ENCODE assay signal across 1 cellular context in the genomic region with DNA sequence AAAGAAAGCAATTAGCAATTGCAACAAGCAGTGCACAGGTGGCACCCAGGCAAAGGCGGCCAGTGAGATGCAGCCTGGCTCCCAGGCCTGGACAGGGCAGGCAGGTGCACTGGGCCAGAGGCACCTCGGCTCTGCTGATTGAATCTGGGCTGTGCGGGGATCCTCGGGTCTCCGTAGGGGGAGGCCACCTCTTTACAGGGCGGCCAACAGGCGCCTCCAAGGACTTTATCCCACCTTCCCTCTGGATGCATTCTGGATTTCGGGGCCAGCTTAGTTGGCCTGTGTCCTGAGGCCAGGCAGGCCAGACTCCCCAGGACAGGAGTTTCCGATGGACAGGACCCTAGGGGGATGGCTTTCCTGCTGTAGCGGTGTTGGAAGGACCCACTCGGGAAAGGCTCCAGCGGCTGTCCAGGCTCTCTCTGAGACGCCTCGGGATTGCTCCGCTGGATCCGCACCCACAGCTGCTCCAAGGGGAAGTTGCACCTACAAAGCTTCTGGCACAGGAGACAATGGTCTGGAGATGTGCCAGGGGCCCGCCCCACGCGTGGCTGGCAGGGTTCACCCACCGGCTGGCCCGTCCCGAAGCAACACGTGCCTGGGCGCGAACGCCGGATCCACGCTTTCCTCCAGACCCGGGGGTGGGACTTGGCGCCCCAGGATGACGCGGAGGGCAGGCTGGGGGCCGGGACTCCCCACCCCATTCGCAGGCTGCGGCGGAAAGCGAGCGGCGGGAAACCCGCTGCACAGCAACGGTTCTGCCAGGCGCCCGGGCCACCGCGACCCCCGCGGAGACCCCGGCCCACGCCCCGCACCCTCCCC.
TF ChIP-seq lines count a peak whose summit lies in the region.

No MANE protein-coding gene starts in this region.

TF ChIP-seq in K562, 482 proteins besides CTCF, POLR2A, EP300 and RAD21 (continued from another document and continues in another):
- TF ChIP-seq, protein P1, sequence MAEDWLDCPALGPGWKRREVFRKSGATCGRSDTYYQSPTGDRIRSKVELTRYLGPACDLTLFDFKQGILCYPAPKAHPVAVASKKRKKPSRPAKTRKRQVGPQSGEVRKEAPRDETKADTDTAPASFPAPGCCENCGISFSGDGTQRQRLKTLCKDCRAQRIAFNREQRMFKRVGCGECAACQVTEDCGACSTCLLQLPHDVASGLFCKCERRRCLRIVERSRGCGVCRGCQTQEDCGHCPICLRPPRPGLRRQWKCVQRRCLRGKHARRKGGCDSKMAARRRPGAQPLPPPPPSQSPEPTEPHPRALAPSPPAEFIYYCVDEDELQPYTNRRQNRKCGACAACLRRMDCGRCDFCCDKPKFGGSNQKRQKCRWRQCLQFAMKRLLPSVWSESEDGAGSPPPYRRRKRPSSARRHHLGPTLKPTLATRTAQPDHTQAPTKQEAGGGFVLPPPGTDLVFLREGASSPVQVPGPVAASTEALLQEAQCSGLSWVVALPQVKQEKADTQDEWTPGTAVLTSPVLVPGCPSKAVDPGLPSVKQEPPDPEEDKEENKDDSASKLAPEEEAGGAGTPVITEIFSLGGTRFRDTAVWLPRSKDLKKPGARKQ (CRISPR knock-in tag; IDR thresholded peaks at IDR 0.05), result no peak
- TF ChIP-seq RCOR1 (IDR thresholded peaks at IDR 0.05; ENCODE audit: borderline replicate concordance in 1 of 2, low read depth in 2 of 2, low read length in 2 of 2) (no peak), SIX5 (IDR thresholded peaks at IDR 0.05; ENCODE audit: borderline replicate concordance in 1 of 2, insufficient read depth in 1 of 2, low read depth in 1 of 2, low read length in 2 of 2) (0 out of 4 replicates have a peak, but pooled peaks of 1 of the 2 experiments have one; percentile 2), COPS2 (conservative IDR thresholded peaks at IDR 0.05) (no peak), CBX2 (IDR thresholded peaks at IDR 0.05; ENCODE audit: insufficient read depth, low read length, poor library complexity, severe bottlenecking) (no peak), HOXB6 (CRISPR knock-in tag; IDR thresholded peaks at IDR 0.05; ENCODE audit: borderline replicate concordance) (no peak), HNRNPLL (IDR thresholded peaks at IDR 0.05; ENCODE audit: low read depth, low read length, poor library complexity, severe bottlenecking) (peak; percentile 23), ZNF766 (CRISPR knock-in tag; conservative IDR thresholded peaks at IDR 0.05) (no peak), MAFG (tag; conservative IDR thresholded peaks at IDR 0.05) (no peak), ZNF445 (CRISPR knock-in tag; IDR thresholded peaks at IDR 0.05; ENCODE audit: low read depth) (no peak), TCFL5 (CRISPR knock-in tag; conservative IDR thresholded peaks at IDR 0.05) (no peak), ZNF146 (CRISPR knock-in tag; IDR thresholded peaks at IDR 0.05; ENCODE audit: unreplicated experiment) (no peak), GABPA (tag; conservative IDR thresholded peaks at IDR 0.05; ENCODE audit: low read depth) (peak; percentile 48; the same call in 1 of the 2 replicates), ZNF41 (CRISPR knock-in tag; conservative IDR thresholded peaks at IDR 0.05) (no peak), PYGO2 (tag; IDR thresholded peaks at IDR 0.05) (no peak), NR1H2 (CRISPR knock-in tag; IDR thresholded peaks at IDR 0.05) (no peak), PRPF4 (IDR thresholded peaks at IDR 0.05; ENCODE audit: insufficient read depth, low read depth, low read length, poor library complexity, severe bottlenecking) (no peak), ZNF384 (IDR thresholded peaks at IDR 0.05; ENCODE audit: low read depth, low read length) (no peak), NCOR1 (IDR thresholded peaks at IDR 0.05) (no peak), IRF2 (CRISPR knock-in tag; IDR thresholded peaks at IDR 0.05) (no peak), HEY1 (CRISPR knock-in tag; IDR thresholded peaks at IDR 0.05; ENCODE audit: borderline replicate concordance) (no peak), EHMT2 (IDR thresholded peaks at IDR 0.05) (no peak), MYNN (IDR thresholded peaks at IDR 0.05) (no peak), MYNN (CRISPR knock-in tag; IDR thresholded peaks at IDR 0.05) (no peak), HIVEP1 (CRISPR knock-in tag; IDR thresholded peaks at IDR 0.05) (no peak), MEF2A (IDR thresholded peaks at IDR 0.05; ENCODE audit: control insufficient read depth, low read depth, low read length) (no peak), HMGN3 (IDR thresholded peaks at IDR 0.05; ENCODE audit: borderline replicate concordance, extremely low read depth, insufficient read length, low read depth, low read length) (peak; percentile 77), HCFC1 (IDR thresholded peaks at IDR 0.05; ENCODE audit: low read depth, low read length) (peak; percentile 70), ETV1 (tag; conservative IDR thresholded peaks at IDR 0.05; ENCODE audit: low read depth) (no peak; the same call in 1 of the 2 replicates), ESRRB (CRISPR knock-in tag; IDR thresholded peaks at IDR 0.05; ENCODE audit: borderline replicate concordance) (no peak), RHOXF2B (CRISPR knock-in tag; conservative IDR thresholded peaks at IDR 0.05) (no peak), CSDE1 (IDR thresholded peaks at IDR 0.05) (no peak), ZNF76 (CRISPR knock-in tag; IDR thresholded peaks at IDR 0.05; ENCODE audit: borderline replicate concordance) (no peak)
- TF ChIP-seq, protein P2, sequence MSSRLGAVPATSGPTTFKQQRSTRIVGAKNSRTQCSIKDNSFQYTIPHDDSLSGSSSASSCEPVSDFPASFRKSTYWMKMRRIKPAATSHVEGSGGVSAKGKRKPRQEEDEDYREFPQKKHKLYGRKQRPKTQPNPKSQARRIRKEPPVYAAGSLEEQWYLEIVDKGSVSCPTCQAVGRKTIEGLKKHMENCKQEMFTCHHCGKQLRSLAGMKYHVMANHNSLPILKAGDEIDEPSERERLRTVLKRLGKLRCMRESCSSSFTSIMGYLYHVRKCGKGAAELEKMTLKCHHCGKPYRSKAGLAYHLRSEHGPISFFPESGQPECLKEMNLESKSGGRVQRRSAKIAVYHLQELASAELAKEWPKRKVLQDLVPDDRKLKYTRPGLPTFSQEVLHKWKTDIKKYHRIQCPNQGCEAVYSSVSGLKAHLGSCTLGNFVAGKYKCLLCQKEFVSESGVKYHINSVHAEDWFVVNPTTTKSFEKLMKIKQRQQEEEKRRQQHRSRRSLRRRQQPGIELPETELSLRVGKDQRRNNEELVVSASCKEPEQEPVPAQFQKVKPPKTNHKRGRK (tag; IDR thresholded peaks at IDR 0.05), result no peak
- TF ChIP-seq, protein P3, sequence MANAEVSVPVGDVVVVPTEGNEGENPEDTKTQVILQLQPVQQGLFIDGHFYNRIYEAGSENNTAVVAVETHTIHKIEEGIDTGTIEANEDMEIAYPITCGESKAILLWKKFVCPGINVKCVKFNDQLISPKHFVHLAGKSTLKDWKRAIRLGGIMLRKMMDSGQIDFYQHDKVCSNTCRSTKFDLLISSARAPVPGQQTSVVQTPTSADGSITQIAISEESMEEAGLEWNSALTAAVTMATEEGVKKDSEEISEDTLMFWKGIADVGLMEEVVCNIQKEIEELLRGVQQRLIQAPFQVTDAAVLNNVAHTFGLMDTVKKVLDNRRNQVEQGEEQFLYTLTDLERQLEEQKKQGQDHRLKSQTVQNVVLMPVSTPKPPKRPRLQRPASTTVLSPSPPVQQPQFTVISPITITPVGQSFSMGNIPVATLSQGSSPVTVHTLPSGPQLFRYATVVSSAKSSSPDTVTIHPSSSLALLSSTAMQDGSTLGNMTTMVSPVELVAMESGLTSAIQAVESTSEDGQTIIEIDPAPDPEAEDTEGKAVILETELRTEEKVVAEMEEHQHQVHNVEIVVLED (CRISPR knock-in tag; IDR thresholded peaks at IDR 0.05), result 0 out of 2 replicates have a peak, but pooled peaks have one; percentile 46
- TF ChIP-seq, protein P4, sequence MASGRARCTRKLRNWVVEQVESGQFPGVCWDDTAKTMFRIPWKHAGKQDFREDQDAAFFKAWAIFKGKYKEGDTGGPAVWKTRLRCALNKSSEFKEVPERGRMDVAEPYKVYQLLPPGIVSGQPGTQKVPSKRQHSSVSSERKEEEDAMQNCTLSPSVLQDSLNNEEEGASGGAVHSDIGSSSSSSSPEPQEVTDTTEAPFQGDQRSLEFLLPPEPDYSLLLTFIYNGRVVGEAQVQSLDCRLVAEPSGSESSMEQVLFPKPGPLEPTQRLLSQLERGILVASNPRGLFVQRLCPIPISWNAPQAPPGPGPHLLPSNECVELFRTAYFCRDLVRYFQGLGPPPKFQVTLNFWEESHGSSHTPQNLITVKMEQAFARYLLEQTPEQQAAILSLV (tag; IDR thresholded peaks at IDR 0.05), result no peak
- TF ChIP-seq, protein P5, sequence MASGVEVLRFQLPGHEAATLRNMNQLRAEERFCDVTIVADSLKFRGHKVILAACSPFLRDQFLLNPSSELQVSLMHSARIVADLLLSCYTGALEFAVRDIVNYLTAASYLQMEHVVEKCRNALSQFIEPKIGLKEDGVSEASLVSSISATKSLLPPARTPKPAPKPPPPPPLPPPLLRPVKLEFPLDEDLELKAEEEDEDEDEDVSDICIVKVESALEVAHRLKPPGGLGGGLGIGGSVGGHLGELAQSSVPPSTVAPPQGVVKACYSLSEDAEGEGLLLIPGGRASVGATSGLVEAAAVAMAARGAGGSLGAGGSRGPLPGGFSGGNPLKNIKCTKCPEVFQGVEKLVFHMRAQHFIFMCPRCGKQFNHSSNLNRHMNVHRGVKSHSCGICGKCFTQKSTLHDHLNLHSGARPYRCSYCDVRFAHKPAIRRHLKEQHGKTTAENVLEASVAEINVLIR (CRISPR knock-in tag; IDR thresholded peaks at IDR 0.05), result peak; percentile 88
- TF ChIP-seq, protein P6, sequence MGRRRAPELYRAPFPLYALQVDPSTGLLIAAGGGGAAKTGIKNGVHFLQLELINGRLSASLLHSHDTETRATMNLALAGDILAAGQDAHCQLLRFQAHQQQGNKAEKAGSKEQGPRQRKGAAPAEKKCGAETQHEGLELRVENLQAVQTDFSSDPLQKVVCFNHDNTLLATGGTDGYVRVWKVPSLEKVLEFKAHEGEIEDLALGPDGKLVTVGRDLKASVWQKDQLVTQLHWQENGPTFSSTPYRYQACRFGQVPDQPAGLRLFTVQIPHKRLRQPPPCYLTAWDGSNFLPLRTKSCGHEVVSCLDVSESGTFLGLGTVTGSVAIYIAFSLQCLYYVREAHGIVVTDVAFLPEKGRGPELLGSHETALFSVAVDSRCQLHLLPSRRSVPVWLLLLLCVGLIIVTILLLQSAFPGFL (CRISPR knock-in tag; IDR thresholded peaks at IDR 0.05), result no peak
- TF ChIP-seq, protein P7, sequence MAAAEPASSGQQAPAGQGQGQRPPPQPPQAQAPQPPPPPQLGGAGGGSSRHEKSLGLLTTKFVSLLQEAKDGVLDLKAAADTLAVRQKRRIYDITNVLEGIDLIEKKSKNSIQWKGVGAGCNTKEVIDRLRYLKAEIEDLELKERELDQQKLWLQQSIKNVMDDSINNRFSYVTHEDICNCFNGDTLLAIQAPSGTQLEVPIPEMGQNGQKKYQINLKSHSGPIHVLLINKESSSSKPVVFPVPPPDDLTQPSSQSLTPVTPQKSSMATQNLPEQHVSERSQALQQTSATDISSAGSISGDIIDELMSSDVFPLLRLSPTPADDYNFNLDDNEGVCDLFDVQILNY (CRISPR knock-in tag; IDR thresholded peaks at IDR 0.05), result no peak
- TF ChIP-seq, protein P8, sequence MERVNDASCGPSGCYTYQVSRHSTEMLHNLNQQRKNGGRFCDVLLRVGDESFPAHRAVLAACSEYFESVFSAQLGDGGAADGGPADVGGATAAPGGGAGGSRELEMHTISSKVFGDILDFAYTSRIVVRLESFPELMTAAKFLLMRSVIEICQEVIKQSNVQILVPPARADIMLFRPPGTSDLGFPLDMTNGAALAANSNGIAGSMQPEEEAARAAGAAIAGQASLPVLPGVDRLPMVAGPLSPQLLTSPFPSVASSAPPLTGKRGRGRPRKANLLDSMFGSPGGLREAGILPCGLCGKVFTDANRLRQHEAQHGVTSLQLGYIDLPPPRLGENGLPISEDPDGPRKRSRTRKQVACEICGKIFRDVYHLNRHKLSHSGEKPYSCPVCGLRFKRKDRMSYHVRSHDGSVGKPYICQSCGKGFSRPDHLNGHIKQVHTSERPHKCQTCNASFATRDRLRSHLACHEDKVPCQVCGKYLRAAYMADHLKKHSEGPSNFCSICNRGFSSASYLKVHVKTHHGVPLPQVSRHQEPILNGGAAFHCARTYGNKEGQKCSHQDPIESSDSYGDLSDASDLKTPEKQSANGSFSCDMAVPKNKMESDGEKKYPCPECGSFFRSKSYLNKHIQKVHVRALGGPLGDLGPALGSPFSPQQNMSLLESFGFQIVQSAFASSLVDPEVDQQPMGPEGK (CRISPR knock-in tag; IDR thresholded peaks at IDR 0.05; ENCODE audit: borderline replicate concordance), result no peak
- TF ChIP-seq, protein P9, sequence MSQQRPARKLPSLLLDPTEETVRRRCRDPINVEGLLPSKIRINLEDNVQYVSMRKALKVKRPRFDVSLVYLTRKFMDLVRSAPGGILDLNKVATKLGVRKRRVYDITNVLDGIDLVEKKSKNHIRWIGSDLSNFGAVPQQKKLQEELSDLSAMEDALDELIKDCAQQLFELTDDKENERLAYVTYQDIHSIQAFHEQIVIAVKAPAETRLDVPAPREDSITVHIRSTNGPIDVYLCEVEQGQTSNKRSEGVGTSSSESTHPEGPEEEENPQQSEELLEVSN (IDR thresholded peaks at IDR 0.05; ENCODE audit: borderline replicate concordance in 1 of 2, extremely low read depth in 1 of 2, insufficient read depth in 1 of 2, insufficient read length in 1 of 2, low read depth in 1 of 2, low read length in 1 of 2, poor library complexity in 1 of 2, severe bottlenecking in 1 of 2), result peak; percentile 78 to 87
- TF ChIP-seq, protein P10, sequence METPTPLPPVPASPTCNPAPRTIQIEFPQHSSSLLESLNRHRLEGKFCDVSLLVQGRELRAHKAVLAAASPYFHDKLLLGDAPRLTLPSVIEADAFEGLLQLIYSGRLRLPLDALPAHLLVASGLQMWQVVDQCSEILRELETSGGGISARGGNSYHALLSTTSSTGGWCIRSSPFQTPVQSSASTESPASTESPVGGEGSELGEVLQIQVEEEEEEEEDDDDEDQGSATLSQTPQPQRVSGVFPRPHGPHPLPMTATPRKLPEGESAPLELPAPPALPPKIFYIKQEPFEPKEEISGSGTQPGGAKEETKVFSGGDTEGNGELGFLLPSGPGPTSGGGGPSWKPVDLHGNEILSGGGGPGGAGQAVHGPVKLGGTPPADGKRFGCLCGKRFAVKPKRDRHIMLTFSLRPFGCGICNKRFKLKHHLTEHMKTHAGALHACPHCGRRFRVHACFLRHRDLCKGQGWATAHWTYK (CRISPR knock-in tag; IDR thresholded peaks at IDR 0.05), result no peak
- TF ChIP-seq, protein P11, sequence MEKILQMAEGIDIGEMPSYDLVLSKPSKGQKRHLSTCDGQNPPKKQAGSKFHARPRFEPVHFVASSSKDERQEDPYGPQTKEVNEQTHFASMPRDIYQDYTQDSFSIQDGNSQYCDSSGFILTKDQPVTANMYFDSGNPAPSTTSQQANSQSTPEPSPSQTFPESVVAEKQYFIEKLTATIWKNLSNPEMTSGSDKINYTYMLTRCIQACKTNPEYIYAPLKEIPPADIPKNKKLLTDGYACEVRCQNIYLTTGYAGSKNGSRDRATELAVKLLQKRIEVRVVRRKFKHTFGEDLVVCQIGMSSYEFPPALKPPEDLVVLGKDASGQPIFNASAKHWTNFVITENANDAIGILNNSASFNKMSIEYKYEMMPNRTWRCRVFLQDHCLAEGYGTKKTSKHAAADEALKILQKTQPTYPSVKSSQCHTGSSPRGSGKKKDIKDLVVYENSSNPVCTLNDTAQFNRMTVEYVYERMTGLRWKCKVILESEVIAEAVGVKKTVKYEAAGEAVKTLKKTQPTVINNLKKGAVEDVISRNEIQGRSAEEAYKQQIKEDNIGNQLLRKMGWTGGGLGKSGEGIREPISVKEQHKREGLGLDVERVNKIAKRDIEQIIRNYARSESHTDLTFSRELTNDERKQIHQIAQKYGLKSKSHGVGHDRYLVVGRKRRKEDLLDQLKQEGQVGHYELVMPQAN (IDR thresholded peaks at IDR 0.05; ENCODE audit: borderline replicate concordance), result peak; percentile 100
